In genomic region chr3:140432176-140432753, GRCh38 we compare ENCODE assay signal across 1 cellular context.
TF ChIP-seq lines count a peak whose summit lies in the region.

No MANE protein-coding gene starts in this region.

TF ChIP-seq in SK-N-SH, 30 proteins besides CTCF, POLR2A, EP300 and RAD21 (continued from another document):
- TF ChIP-seq IRF3 (IDR thresholded peaks at IDR 0.05; ENCODE audit: low read depth, low read length) (no peak), RFX5 (IDR thresholded peaks at IDR 0.05; ENCODE audit: low read length) (no peak), PBX3 (IDR thresholded peaks at IDR 0.05) (no peak), CHD2 (IDR thresholded peaks at IDR 0.05; ENCODE audit: low read length, partially characterized antibody) (no peak), TEAD4 (IDR thresholded peaks at IDR 0.05; ENCODE audit: borderline replicate concordance, insufficient read depth) (no peak), MXI1 (IDR thresholded peaks at IDR 0.05; ENCODE audit: low read depth, low read length) (no peak), MEF2A (IDR thresholded peaks at IDR 0.05; ENCODE audit: borderline replicate concordance, low read depth) (no peak), SMC3 (IDR thresholded peaks at IDR 0.05; ENCODE audit: low read depth, low read length) (no peak), ELF1 (IDR thresholded peaks at IDR 0.05) (no peak)
